ENCODE assay signal across 9 cellular contexts in genomic region chr7:155115288-155115687, GRCh38. TPM values are rescaled to one million over a fixed set of nuclear protein-coding genes. Genes with fewer than 3 reads are reported as not detected.
"Had no signal": no experiment of that assay in that cellular context is flagged by ENCODE, and none has a peak within 500 bp of the region (broad histone marks: within the 10 kb centered on the region; RNA-seq: fewer than 3 reads in every experiment).

No MANE protein-coding gene starts in this region.

- H3K27ac ChIP-seq: HL-60 had no signal

- H3K4me3 ChIP-seq: K562 had no signal

- ATAC-seq: HepG2, K562 had no signal

- DNase-seq: IMR-90, KBM-7, KG1 had no signal

- FAIRE-seq: HepG2, K562 had no signal

RNA-seq across cellular contexts. Expression of gene HTR5A, which starts 45.2 kb away (rescaled TPM):
- total RNA-seq: HepG2, HT-29, HT1080, IMR-90, K562 had no signal
- polyA plus RNA-seq: HepG2, IgD-negative memory B cell, IMR-90 had no signal
